In genomic region chr7:56063500-56063881, GRCh38 we compare ENCODE assay signal across 1 cellular context.
TF ChIP-seq lines count a peak whose summit lies in the region.

No MANE protein-coding gene starts in this region.

TF ChIP-seq in IMR-90, 13 proteins besides CTCF, POLR2A, EP300 and RAD21:
- no peak for TF ChIP-seq MAFK (IDR thresholded peaks at IDR 0.05; ENCODE audit: low read depth, low read length)
- TF ChIP-seq ELK1 (IDR thresholded peaks at IDR 0.05; ENCODE audit: borderline replicate concordance, low read depth, low read length): no peak
- no peak for TF ChIP-seq RFX5 (IDR thresholded peaks at IDR 0.05; ENCODE audit: low read depth, low read length)
- TF ChIP-seq MXI1 (IDR thresholded peaks at IDR 0.05; ENCODE audit: borderline replicate concordance, low read depth, low read length): no peak
- no peak for TF ChIP-seq NFE2L2 (IDR thresholded peaks at IDR 0.05; ENCODE audit: low read depth, low read length)
- no peak for TF ChIP-seq USF2 (IDR thresholded peaks at IDR 0.05; ENCODE audit: low read depth, low read length)
- TF ChIP-seq SMC3 (IDR thresholded peaks at IDR 0.05; ENCODE audit: low read depth, low read length): no peak
- TF ChIP-seq RCOR1 (IDR thresholded peaks at IDR 0.05; ENCODE audit: insufficient replicate concordance, low read length): no peak
- no peak for TF ChIP-seq MAZ (IDR thresholded peaks at IDR 0.05; ENCODE audit: borderline replicate concordance, low read depth, low read length)
